In the genomic region with DNA sequence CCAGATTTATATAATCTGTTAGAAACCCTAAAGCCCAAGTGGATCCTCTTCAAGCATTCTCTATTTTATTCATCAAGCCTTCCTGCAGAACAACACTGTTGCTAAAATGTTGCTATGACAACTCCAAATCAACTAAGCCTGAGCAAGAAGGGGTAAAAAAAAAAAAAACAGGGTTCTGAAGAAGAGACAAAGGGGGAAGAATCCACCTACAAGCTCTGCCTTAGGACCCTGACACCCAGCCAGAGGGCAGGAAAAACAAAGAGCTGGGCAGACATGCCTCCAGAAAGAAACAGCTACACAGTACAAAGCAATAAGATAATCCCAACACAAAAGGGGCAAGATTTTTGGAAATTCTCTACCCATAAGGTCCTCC, we compare ENCODE assay signal across 1 cellular context.
TF ChIP-seq lines count a peak whose summit lies in the region.

No MANE protein-coding gene starts in this region.

TF ChIP-seq in H1, 55 proteins besides CTCF, POLR2A, EP300 and RAD21:
- no peak for TF ChIP-seq FOSL1 (IDR thresholded peaks at IDR 0.05; ENCODE audit: insufficient read depth, low read depth, low read length)
- peak; percentile 29 for TF ChIP-seq EZH2 (IDR thresholded peaks at IDR 0.05; ENCODE audit: low read depth, low read length, severe bottlenecking)
